ENCODE assay signal across 10 cellular contexts in genomic region chr3:149247025-149247710, GRCh38. TPM values are rescaled to one million over a fixed set of nuclear protein-coding genes. Genes with fewer than 3 reads are reported as not detected.
DNase-seq lines count a peak whose midpoint lies in the region; ATAC-seq and TF ChIP-seq lines count a peak whose summit lies in the region.
"Had no signal": no experiment of that assay in that cellular context is flagged by ENCODE, and none has a peak within 500 bp of the region (broad histone marks: within the 10 kb centered on the region; RNA-seq: fewer than 3 reads in every experiment).

No MANE protein-coding gene starts in this region.

- H3K27ac ChIP-seq in uterus: peak overlapping the region; percentile 76 to 80

- no peaks in the 10 kb centered on the region for H3K27me3 ChIP-seq in uterus
- H3K27me3 ChIP-seq: upper lobe of left lung had no signal

- no peak for TF ChIP-seq CTCF in uterus (IDR thresholded peaks at IDR 0.05)

- peaks cover 6% of the 10 kb centered on the region in 2 donors for H3K4me1 ChIP-seq in uterus

- H3K36me3 ChIP-seq in uterus: no peaks in the 10 kb centered on the region
- H3K36me3 ChIP-seq: upper lobe of left lung had no signal

- intact Hi-C loops in uterus (cut with DNase I; ENCODE audit: low total_unique reads): no loop called here

- DNase-seq in NCI-H2196 treated with DMSO at 0.1 percent for 48 hours (lab: John Stamatoyannopoulos, UW; ENCODE audit: unreplicated experiment): peak; percentile 35
- DNase-seq in NCI-H2196 (lab: John Stamatoyannopoulos, UW; ENCODE audit: unreplicated experiment): no peak
- peak; percentile 57 for DNase-seq in amniotic epithelial cell (ENCODE audit: low read depth)
- DNase-seq in hepatic stellate cell (ENCODE audit: low spot score): peak; percentile 28
- peak in 1 of 2 donors; percentile 53 for DNase-seq in uterus
- DNase-seq in CD1c-positive myeloid dendritic cell (ENCODE audit: extremely low spot score): no peak
- DNase-seq in NCI-H526 (lab: John Stamatoyannopoulos, UW): no peak
- DNase-seq: nucleus accumbens, upper lobe of left lung had no signal

- no peak for TF ChIP-seq POLR2A in uterus (IDR thresholded peaks at IDR 0.05)

- H3K4me3 ChIP-seq in uterus: no peak overlapping the region
- H3K4me3 ChIP-seq: upper lobe of left lung had no signal

- no peaks in the 10 kb centered on the region for H3K9me3 ChIP-seq in uterus
- H3K9me3 ChIP-seq: upper lobe of left lung had no signal

- ATAC-seq in HG03457 (IDR thresholded peaks at IDR 0.05; ENCODE audit: unreplicated experiment): no peak

RNA-seq across cellular contexts. Expression of gene CP, which starts 25.5 kb away (rescaled TPM):
- total RNA-seq in uterus: 10 to 100 TPM in 1 of 4 donors, 1 to 10 TPM in 3; 2.2 to 13.3 (median 5.9) TPM

Comparison
In these comparisons a context has a peak if more than half of its experiments do, and no peak if none do; other contexts are left out.
1. DNase-seq: peak in NCI-H2196 treated with DMSO at 0.1 percent for 48 hours (single experiment), amniotic epithelial cell (single experiment) and hepatic stellate cell (single experiment); none in NCI-H2196 (single experiment), CD1c-positive myeloid dendritic cell (single experiment) and NCI-H526 (0 of 2).